ENCODE assay signal across 14 cellular contexts in genomic region chr12:132282031-132282949, GRCh38. TPM values are rescaled to one million over a fixed set of nuclear protein-coding genes. Genes with fewer than 3 reads are reported as not detected.
"Had no signal": no experiment of that assay in that cellular context is flagged by ENCODE, and none has a peak within 500 bp of the region (broad histone marks: within the 10 kb centered on the region; RNA-seq: fewer than 3 reads in every experiment).

No MANE protein-coding gene starts in this region.

- H3K4me3 Mint-ChIP-seq: activated CD8-positive, alpha-beta T cell treated with anti-CD3 and anti-CD28 coated beads for 36 hours; activated naive CD8-positive, alpha-beta T cell; mesothelial cell of epicardium; neural progenitor cell had no signal

- H2AFZ ChIP-seq: hepatocyte, neural progenitor cell had no signal

- H3K27me3 ChIP-seq: colonic mucosa had no signal

- H3K27ac Mint-ChIP-seq: activated CD8-positive, alpha-beta T cell treated with anti-CD3 and anti-CD28 coated beads for 36 hours; activated naive CD8-positive, alpha-beta T cell; mesothelial cell of epicardium; neural progenitor cell had no signal

- ATAC-seq: activated CD8-positive, alpha-beta T cell treated with anti-CD3 and anti-CD28 coated beads for 36 hours; stimulated activated naive CD8-positive, alpha-beta T cell treated with anti-CD3 and anti-CD28 coated beads, Interleukin-15, Interleukin-2, amounts not matched to agents 100 U/mL and 50 U/mL, for 24 hours had no signal

- H3K9ac ChIP-seq: neural progenitor cell had no signal

- H3K4me3 ChIP-seq: colonic mucosa, esophagus squamous epithelium, hepatocyte, neural progenitor cell, transverse colon had no signal

- H3K36me3 ChIP-seq: colonic mucosa, esophagus squamous epithelium, neural progenitor cell, transverse colon had no signal

- H3K9me3 ChIP-seq: colonic mucosa, esophagus squamous epithelium, transverse colon had no signal

- H3K27ac ChIP-seq: colonic mucosa, esophagus squamous epithelium, hepatocyte, neural progenitor cell, transverse colon, VCaP had no signal

- H3K4me1 ChIP-seq: colonic mucosa had no signal

- H3K9me3 Mint-ChIP-seq: activated CD8-positive, alpha-beta T cell treated with anti-CD3 and anti-CD28 coated beads for 36 hours; mesothelial cell of epicardium had no signal

- H3K4me2 ChIP-seq: hepatocyte, neural progenitor cell had no signal

- DNase-seq: activated CD4-positive, alpha-beta T cell treated with anti-CD3 and anti-CD28 coated beads for 4 hours; activated CD8-positive, alpha-beta T cell treated with anti-CD3 and anti-CD28 coated beads for 36 hours; amniotic stem cell; colonic mucosa; esophagus squamous epithelium; stimulated activated naive CD8-positive, alpha-beta T cell treated with anti-CD3 and anti-CD28 coated beads, Interleukin-15, Interleukin-2, amounts not matched to agents 100 U/mL and 50 U/mL, for 24 hours; transverse colon had no signal

- H3K36me3 Mint-ChIP-seq: activated naive CD8-positive, alpha-beta T cell; mesothelial cell of epicardium; neural progenitor cell had no signal

- H3K79me2 ChIP-seq: hepatocyte had no signal

RNA-seq across cellular contexts. Expression of gene GALNT9, which starts 47.1 kb away (rescaled TPM):
- total RNA-seq: activated CD8-positive, alpha-beta T cell treated with anti-CD3 and anti-CD28 coated beads for 36 hours; esophagus squamous epithelium; fibroblast of villous mesenchyme; T-helper 1 cell treated with Interleukin-12 subunit alpha and Interleukin-12 subunit beta and Interleukin-4 antibody, amounts not matched to agents 30 ng/mL and 1 ng/mL, for 36 hours had no signal
